ENCODE assay signal across 8 cellular contexts in genomic region chr5:56815657-56816545, GRCh38. TPM values are rescaled to one million over a fixed set of nuclear protein-coding genes. Genes with fewer than 3 reads are reported as not detected.
DNase-seq lines count a peak whose midpoint lies in the region; ATAC-seq and TF ChIP-seq lines count a peak whose summit lies in the region.

No MANE protein-coding gene starts in this region.

- peak overlapping the region; percentile 82 for H3K4me3 ChIP-seq in fibroblast of villous mesenchyme (ENCODE audit: low read depth, low read length)

- peak; percentile 43 for ATAC-seq in HG02759 (IDR thresholded peaks at IDR 0.05; ENCODE audit: unreplicated experiment)

- peak; percentile 59 for DNase-seq in DMS 273 (lab: John Stamatoyannopoulos, UW; ENCODE audit: unreplicated experiment)
- DNase-seq in DMS 273 treated with DMSO at 0.1 percent for 48 hours (lab: John Stamatoyannopoulos, UW), result no peak
- DNase-seq in NCI-H526 treated with DMSO at 0.1 percent for 48 hours (lab: John Stamatoyannopoulos, UW), result peak; percentile 16
- DNase-seq in activated T-helper 2 cell treated with anti-CD3 and anti-CD28 coated beads, Interferon-gamma antibody, Interleukin-2, Interleukin-4, amounts not matched to agents 10 μg/mL and 5 μg/mL and 100 μg/mL, durations not matched to agents 14 hours and 24 hours and 36 hours (ENCODE audit: low spot score), result peak; percentile 49
- DNase-seq in fibroblast of villous mesenchyme (ENCODE audit: low read depth), result peak; percentile 45
- DNase-seq in nucleus accumbens (lab: John Stamatoyannopoulos, UW), result peak in 33 of 56 donors; percentile 28 to 85 (median 64)
- no peak for DNase-seq in superior temporal gyrus (ENCODE audit: extremely low spot score)

- peaks cover 6% of the 10 kb centered on the region for H3K27me3 Mint-ChIP-seq in activated T-helper 2 cell treated with anti-CD3 and anti-CD28 coated beads, Interferon-gamma antibody, Interleukin-2, Interleukin-4, amounts not matched to agents 10 μg/mL and 5 μg/mL and 100 μg/mL, durations not matched to agents 14 hours and 24 hours and 36 hours (ENCODE audit: low read depth)

- H3K36me3 Mint-ChIP-seq in activated T-helper 2 cell treated with anti-CD3 and anti-CD28 coated beads, Interferon-gamma antibody, Interleukin-2, Interleukin-4, amounts not matched to agents 10 μg/mL and 5 μg/mL and 100 μg/mL, durations not matched to agents 14 hours and 24 hours and 36 hours (ENCODE audit: low read depth), result peaks cover 12% of the 10 kb centered on the region

- peaks cover 48% of the 10 kb centered on the region for H3K4me1 Mint-ChIP-seq in activated T-helper 2 cell treated with anti-CD3 and anti-CD28 coated beads, Interferon-gamma antibody, Interleukin-2, Interleukin-4, amounts not matched to agents 10 μg/mL and 5 μg/mL and 100 μg/mL, durations not matched to agents 14 hours and 24 hours and 36 hours (ENCODE audit: low read depth)

- intact Hi-C loops in activated T-helper 2 cell treated with anti-CD3 and anti-CD28 coated beads, Interferon-gamma antibody, Interleukin-2, Interleukin-4, amounts not matched to agents 10 μg/mL and 5 μg/mL and 100 μg/mL, durations not matched to agents 14 hours and 24 hours and 36 hours (cut with micrococcal nuclease), result loop anchor here (1.0 to 5.0 kb wide), 11 partner anchors 13 to 819 kb away; no protein-coding TSS in a partner anchor

- H3K4me3 Mint-ChIP-seq in activated T-helper 2 cell treated with anti-CD3 and anti-CD28 coated beads, Interferon-gamma antibody, Interleukin-2, Interleukin-4, amounts not matched to agents 10 μg/mL and 5 μg/mL and 100 μg/mL, durations not matched to agents 14 hours and 24 hours and 36 hours (ENCODE audit: low read depth), result peak overlapping the region; percentile 87

- H3K9me3 Mint-ChIP-seq in activated T-helper 2 cell treated with anti-CD3 and anti-CD28 coated beads, Interferon-gamma antibody, Interleukin-2, Interleukin-4, amounts not matched to agents 10 μg/mL and 5 μg/mL and 100 μg/mL, durations not matched to agents 14 hours and 24 hours and 36 hours, result no peaks in the 10 kb centered on the region

- peak overlapping the region; percentile 88 for H3K27ac Mint-ChIP-seq in activated T-helper 2 cell treated with anti-CD3 and anti-CD28 coated beads, Interferon-gamma antibody, Interleukin-2, Interleukin-4, amounts not matched to agents 10 μg/mL and 5 μg/mL and 100 μg/mL, durations not matched to agents 14 hours and 24 hours and 36 hours

- no peak for TF ChIP-seq CTCF in fibroblast of villous mesenchyme (IDR thresholded peaks at IDR 0.05; ENCODE audit: insufficient read depth, low read depth, low read length)

RNA-seq across cellular contexts. Expression of gene MAP3K1, which starts 0.6 kb away (rescaled TPM):
- 19.9 and 20.7 TPM in 2 replicates for total RNA-seq in activated T-helper 2 cell treated with anti-CD3 and anti-CD28 coated beads, Interferon-gamma antibody, Interleukin-2, Interleukin-4, amounts not matched to agents 10 μg/mL and 5 μg/mL and 100 μg/mL, durations not matched to agents 14 hours and 24 hours and 36 hours
- total RNA-seq in fibroblast of villous mesenchyme, result 7.7 and 9.5 TPM in 2 replicates

Comparison
In these comparisons a context has a peak if more than half of its experiments do, and no peak if none do; other contexts are left out.
1. DNase-seq: peak in DMS 273 (single experiment), NCI-H526 treated with DMSO at 0.1 percent for 48 hours (single experiment), activated T-helper 2 cell treated with anti-CD3 and anti-CD28 coated beads, Interferon-gamma antibody, Interleukin-2, Interleukin-4, amounts not matched to agents 10 μg/mL and 5 μg/mL and 100 μg/mL, durations not matched to agents 14 hours and 24 hours and 36 hours (single experiment), fibroblast of villous mesenchyme (single experiment) and nucleus accumbens (33 of 56); none in DMS 273 treated with DMSO at 0.1 percent for 48 hours (single experiment) and superior temporal gyrus (single experiment).